1 cellular context compared by ENCODE assay signal in the genomic region with DNA sequence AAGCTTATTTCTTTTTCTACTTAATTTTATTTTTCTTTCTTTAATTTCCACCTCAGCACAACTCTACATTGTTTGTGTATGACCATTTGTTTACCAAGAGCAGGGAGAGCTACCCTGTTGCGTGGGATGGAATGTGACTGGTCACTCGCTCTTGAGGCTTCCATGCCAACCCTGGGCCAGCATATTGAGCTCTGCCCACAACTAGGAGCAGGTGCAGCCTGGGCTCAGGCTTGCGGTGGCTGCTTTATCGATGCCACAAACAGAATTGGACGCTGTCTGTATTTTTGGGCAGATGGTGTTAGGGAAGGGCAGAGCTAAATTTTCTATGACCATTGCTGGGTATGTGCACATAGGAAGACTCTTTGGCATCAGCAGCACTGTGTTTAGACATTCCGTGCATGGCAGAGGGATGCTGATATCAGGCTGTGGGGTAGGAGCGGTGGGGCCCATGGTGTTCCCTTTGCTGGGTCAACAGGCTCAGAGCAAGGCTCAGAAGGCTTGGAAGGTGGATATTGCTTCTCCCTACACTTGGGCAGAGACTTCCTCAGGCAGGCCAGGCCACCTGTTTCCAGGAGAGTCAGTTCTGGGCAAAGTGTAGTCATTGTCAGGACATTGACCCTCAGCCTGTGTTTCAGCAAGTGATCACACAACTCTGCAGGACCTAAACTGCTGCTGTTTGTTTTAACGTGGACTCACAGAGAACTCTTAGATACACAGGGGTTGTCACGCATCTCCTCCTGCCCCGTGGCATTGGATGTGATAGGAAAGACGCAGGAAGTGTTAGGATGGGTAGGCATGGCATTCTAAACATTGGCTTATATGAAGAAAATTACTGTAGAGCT.
TF ChIP-seq lines count a peak whose summit lies in the region.

No MANE protein-coding gene starts in this region.

TF ChIP-seq in liver, 16 proteins besides CTCF, POLR2A, EP300 and RAD21:
- TF ChIP-seq, protein P1, sequence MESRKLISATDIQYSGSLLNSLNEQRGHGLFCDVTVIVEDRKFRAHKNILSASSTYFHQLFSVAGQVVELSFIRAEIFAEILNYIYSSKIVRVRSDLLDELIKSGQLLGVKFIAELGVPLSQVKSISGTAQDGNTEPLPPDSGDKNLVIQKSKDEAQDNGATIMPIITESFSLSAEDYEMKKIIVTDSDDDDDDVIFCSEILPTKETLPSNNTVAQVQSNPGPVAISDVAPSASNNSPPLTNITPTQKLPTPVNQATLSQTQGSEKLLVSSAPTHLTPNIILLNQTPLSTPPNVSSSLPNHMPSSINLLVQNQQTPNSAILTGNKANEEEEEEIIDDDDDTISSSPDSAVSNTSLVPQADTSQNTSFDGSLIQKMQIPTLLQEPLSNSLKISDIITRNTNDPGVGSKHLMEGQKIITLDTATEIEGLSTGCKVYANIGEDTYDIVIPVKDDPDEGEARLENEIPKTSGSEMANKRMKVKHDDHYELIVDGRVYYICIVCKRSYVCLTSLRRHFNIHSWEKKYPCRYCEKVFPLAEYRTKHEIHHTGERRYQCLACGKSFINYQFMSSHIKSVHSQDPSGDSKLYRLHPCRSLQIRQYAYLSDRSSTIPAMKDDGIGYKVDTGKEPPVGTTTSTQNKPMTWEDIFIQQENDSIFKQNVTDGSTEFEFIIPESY (IDR thresholded peaks at IDR 0.05) = peak; percentile 65
- no peak for TF ChIP-seq NR2F2 (IDR thresholded peaks at IDR 0.05)
- TF ChIP-seq, protein P2, sequence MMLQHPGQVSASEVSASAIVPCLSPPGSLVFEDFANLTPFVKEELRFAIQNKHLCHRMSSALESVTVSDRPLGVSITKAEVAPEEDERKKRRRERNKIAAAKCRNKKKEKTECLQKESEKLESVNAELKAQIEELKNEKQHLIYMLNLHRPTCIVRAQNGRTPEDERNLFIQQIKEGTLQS (IDR thresholded peaks at IDR 0.05) = peak; percentile 49
- peak; percentile 49 to 71 for TF ChIP-seq JUND (IDR thresholded peaks at IDR 0.05)
- TF ChIP-seq, protein P3, sequence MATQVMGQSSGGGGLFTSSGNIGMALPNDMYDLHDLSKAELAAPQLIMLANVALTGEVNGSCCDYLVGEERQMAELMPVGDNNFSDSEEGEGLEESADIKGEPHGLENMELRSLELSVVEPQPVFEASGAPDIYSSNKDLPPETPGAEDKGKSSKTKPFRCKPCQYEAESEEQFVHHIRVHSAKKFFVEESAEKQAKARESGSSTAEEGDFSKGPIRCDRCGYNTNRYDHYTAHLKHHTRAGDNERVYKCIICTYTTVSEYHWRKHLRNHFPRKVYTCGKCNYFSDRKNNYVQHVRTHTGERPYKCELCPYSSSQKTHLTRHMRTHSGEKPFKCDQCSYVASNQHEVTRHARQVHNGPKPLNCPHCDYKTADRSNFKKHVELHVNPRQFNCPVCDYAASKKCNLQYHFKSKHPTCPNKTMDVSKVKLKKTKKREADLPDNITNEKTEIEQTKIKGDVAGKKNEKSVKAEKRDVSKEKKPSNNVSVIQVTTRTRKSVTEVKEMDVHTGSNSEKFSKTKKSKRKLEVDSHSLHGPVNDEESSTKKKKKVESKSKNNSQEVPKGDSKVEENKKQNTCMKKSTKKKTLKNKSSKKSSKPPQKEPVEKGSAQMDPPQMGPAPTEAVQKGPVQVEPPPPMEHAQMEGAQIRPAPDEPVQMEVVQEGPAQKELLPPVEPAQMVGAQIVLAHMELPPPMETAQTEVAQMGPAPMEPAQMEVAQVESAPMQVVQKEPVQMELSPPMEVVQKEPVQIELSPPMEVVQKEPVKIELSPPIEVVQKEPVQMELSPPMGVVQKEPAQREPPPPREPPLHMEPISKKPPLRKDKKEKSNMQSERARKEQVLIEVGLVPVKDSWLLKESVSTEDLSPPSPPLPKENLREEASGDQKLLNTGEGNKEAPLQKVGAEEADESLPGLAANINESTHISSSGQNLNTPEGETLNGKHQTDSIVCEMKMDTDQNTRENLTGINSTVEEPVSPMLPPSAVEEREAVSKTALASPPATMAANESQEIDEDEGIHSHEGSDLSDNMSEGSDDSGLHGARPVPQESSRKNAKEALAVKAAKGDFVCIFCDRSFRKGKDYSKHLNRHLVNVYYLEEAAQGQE (IDR thresholded peaks at IDR 0.05) = peak; percentile 64
- TF ChIP-seq FOXA1 (IDR thresholded peaks at IDR 0.05) = peak; percentile 85
- no peak for TF ChIP-seq TAF1 (conservative IDR thresholded peaks at IDR 0.05)
- peak; percentile 97 for TF ChIP-seq FOXA2 (IDR thresholded peaks at IDR 0.05)
- peak; percentile 93 for TF ChIP-seq SP1 (IDR thresholded peaks at IDR 0.05)
- no peak for TF ChIP-seq GABPA (IDR thresholded peaks at IDR 0.05 in 1 of 2, conservative IDR thresholded peaks at IDR 0.05 in 1 of 2)
- peak; percentile 68 for TF ChIP-seq YY1 (IDR thresholded peaks at IDR 0.05)
- peak; percentile 85 to 89 for TF ChIP-seq HNF4A (conservative IDR thresholded peaks at IDR 0.05)
- TF ChIP-seq RXRA (IDR thresholded peaks at IDR 0.05) = peak; percentile 98
- TF ChIP-seq, protein P4, sequence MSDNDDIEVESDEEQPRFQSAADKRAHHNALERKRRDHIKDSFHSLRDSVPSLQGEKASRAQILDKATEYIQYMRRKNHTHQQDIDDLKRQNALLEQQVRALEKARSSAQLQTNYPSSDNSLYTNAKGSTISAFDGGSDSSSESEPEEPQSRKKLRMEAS (IDR thresholded peaks at IDR 0.05) = peak; percentile 80
- TF ChIP-seq EGR1 (IDR thresholded peaks at IDR 0.05; ENCODE audit: low read depth in 2 of 2) = no peak
- peak; percentile 65 for TF ChIP-seq HNF4G (IDR thresholded peaks at IDR 0.05)
